Comparison of ENCODE assay signal across 32 cellular contexts in genomic region chr9:96844040-96844439, GRCh38.
"Had no signal": no experiment of that assay in that cellular context is flagged by ENCODE, and none has a peak within 500 bp of the region (broad histone marks: within the 10 kb centered on the region; RNA-seq: fewer than 3 reads in every experiment).

No MANE protein-coding gene starts in this region.

- H3K27me3 Mint-ChIP-seq: naive thymus-derived CD8-positive, alpha-beta T cell; natural killer cell treated with Interleukin-12 subunit alpha and Interleukin-12 subunit beta and Interleukin-15 and Interleukin-18, amount 100 ng/mL, for 72 hours; progenitor cell of endocrine pancreas; stimulated activated memory B cell treated with anti-CD40 and anti-IgM and Interleukin-4, amounts not matched to agents 10 μg/mL and 1 μg/mL and 100 μg/mL, for 72 hours; stimulated activated naive CD8-positive, alpha-beta T cell treated with anti-CD3 and anti-CD28 coated beads, Interleukin-15, amount 100 ng/mL, for 72 hours; type B pancreatic cell had no signal

- H3K27ac Mint-ChIP-seq: natural killer cell treated with Interleukin-12 subunit alpha and Interleukin-12 subunit beta and Interleukin-15 and Interleukin-18, amount 100 ng/mL, for 72 hours; nephron progenitor cell; progenitor cell of endocrine pancreas; stimulated activated memory B cell treated with anti-CD40 and anti-IgM and Interleukin-4, amounts not matched to agents 10 μg/mL and 1 μg/mL and 100 μg/mL, for 72 hours; stimulated activated naive CD8-positive, alpha-beta T cell treated with anti-CD3 and anti-CD28 coated beads, Interleukin-15, amount 100 ng/mL, for 72 hours; type B pancreatic cell had no signal

- H3K9ac ChIP-seq: parathyroid adenoma had no signal

- FAIRE-seq: urothelium cell line had no signal

- H3K4me3 ChIP-seq: psoas muscle, skin epidermis, smooth muscle cell, spleen, suprapubic skin, testis, tibial artery, transverse colon, upper lobe of right lung, vagina had no signal

- H3K4me1 ChIP-seq: parathyroid adenoma, psoas muscle, suprapubic skin, testis, tibial artery, transverse colon, upper lobe of right lung had no signal

- DNase-seq: naive thymus-derived CD8-positive, alpha-beta T cell; nephron progenitor cell; nucleus accumbens; posterior cingulate gyrus; psoas muscle; right cardiac atrium; spleen; stimulated activated CD4-positive, alpha-beta T cell treated with anti-CD3 and anti-CD28 coated beads, Interleukin-12 subunit alpha, Interleukin-12 subunit beta, amount 100 ng/mL, for 4 hours; stimulated activated CD4-positive, alpha-beta T cell treated with anti-CD3 and anti-CD28 coated beads, Interleukin-1b, Interleukin-23, amount 100 ng/mL, for 48 hours; stimulated activated CD4-positive, alpha-beta T cell treated with anti-CD3 and anti-CD28 coated beads, Interleukin-4, amount 100 ng/mL, for 1 hour; stimulated activated CD4-positive, alpha-beta T cell treated with anti-CD3 and anti-CD28 coated beads, Interleukin-4, amount 100 ng/mL, for 4 hours; stimulated activated CD8-positive, alpha-beta memory T cell treated with anti-CD3 and anti-CD28 coated beads, Interleukin-4, amount 100 ng/mL, for 48 hours; stimulated activated naive CD4-positive, alpha-beta T cell; stimulated activated naive CD8-positive, alpha-beta T cell treated with anti-CD3 and anti-CD28 coated beads, Interleukin-15, amount 100 ng/mL, for 72 hours; stimulated activated naive CD8-positive, alpha-beta T cell treated with anti-CD3 and anti-CD28 coated beads, Interleukin-15, Interleukin-2, amounts not matched to agents 100 U/mL and 50 U/mL, for 24 hours; substantia nigra; testis; tibial artery; transverse colon; upper lobe of right lung had no signal

- H3K4me3 Mint-ChIP-seq: naive thymus-derived CD8-positive, alpha-beta T cell; natural killer cell treated with Interleukin-12 subunit alpha and Interleukin-12 subunit beta and Interleukin-15 and Interleukin-18, amount 100 ng/mL, for 72 hours; nephron progenitor cell; neural crest cell; stimulated activated memory B cell treated with anti-CD40 and anti-IgM and Interleukin-4, amounts not matched to agents 10 μg/mL and 1 μg/mL and 100 μg/mL, for 72 hours; stimulated activated naive CD8-positive, alpha-beta T cell treated with anti-CD3 and anti-CD28 coated beads, Interleukin-15, amount 100 ng/mL, for 72 hours; type B pancreatic cell had no signal

- H3K9me3 ChIP-seq: testis, tibial artery, upper lobe of right lung, vagina had no signal

- H3K27ac ChIP-seq: neutrophil, parathyroid adenoma, psoas muscle, skin epidermis, spleen, suprapubic skin, testis, tibial artery, transverse colon, upper lobe of right lung, vagina had no signal

- H3K27me3 ChIP-seq: neutrophil, spleen, suprapubic skin, testis, tibial artery, transverse colon, upper lobe of right lung, vagina had no signal

- H3K9me3 Mint-ChIP-seq: natural killer cell treated with Interleukin-12 subunit alpha and Interleukin-12 subunit beta and Interleukin-15 and Interleukin-18, amount 100 ng/mL, for 72 hours had no signal

- H3K4me1 Mint-ChIP-seq: nephron progenitor cell, neural crest cell had no signal

- H3K4me2 ChIP-seq: smooth muscle cell had no signal

- H2AFZ ChIP-seq: parathyroid adenoma had no signal
